Comparison of ENCODE assay signal across 9 cellular contexts in genomic region chr17:3794890-3795757, GRCh38. TPM values are rescaled to one million over a fixed set of nuclear protein-coding genes. Genes with fewer than 3 reads are reported as not detected.
DNase-seq lines count a peak whose midpoint lies in the region; ATAC-seq and TF ChIP-seq lines count a peak whose summit lies in the region.
"Had no signal": no experiment of that assay in that cellular context is flagged by ENCODE, and none has a peak within 500 bp of the region (broad histone marks: within the 10 kb centered on the region; RNA-seq: fewer than 3 reads in every experiment).

No MANE protein-coding gene starts in this region.

- no peak for TF ChIP-seq CTCF in smooth muscle cell (IDR thresholded peaks at IDR 0.05; ENCODE audit: borderline replicate concordance, insufficient read depth, poor library complexity, severe bottlenecking)

- no peak overlapping the region for H2AFZ ChIP-seq in smooth muscle cell (ENCODE audit: low read depth)

- DNase-seq in H7 (peak; percentile 70), smooth muscle cell (lab: John Stamatoyannopoulos, UW; ENCODE audit: unreplicated experiment) (no peak), HEK293T (ENCODE audit: extremely low spot score) (no peak), erythroblast (lab: John Stamatoyannopoulos, UW) (no peak)
- DNase-seq in activated CD4-positive, alpha-beta T cell treated with anti-CD3 and anti-CD28 coated beads, Interleukin-2, amount 50 U/mL, for 1 hour = peak; percentile 28
- DNase-seq in effector CD4-positive, alpha-beta T cell = peak; percentile 32
- DNase-seq: nucleus accumbens had no signal

- no peaks in the 10 kb centered on the region for H3K79me2 ChIP-seq in smooth muscle cell (ENCODE audit: low read depth)

- H3K27me3 ChIP-seq in H7 (ENCODE audit: control insufficient read depth, insufficient read depth, low read length) (no peaks in the 10 kb centered on the region), smooth muscle cell (ENCODE audit: low read depth) (no peaks in the 10 kb centered on the region)

- peak overlapping the region; percentile 70 for H3K4me2 ChIP-seq in smooth muscle cell

- ATAC-seq in GM18907 (IDR thresholded peaks at IDR 0.05; ENCODE audit: unreplicated experiment) (no peak), GM19035 (IDR thresholded peaks at IDR 0.05; ENCODE audit: unreplicated experiment) (no peak)

- H3K4me3 ChIP-seq in H7 (ENCODE audit: insufficient read depth, low read depth, low read length) (no peak overlapping the region), smooth muscle cell (no peak overlapping the region)

- peaks cover 22% of the 10 kb centered on the region for H3F3A ChIP-seq in smooth muscle cell (ENCODE audit: low read depth)

- POLR2A ChIA-PET in HEK293T (lab: Yijun Ruan, JAX) = no interaction called here

- 34% methylated on average over 19 of the region's 22 CpGs for WGBS in smooth muscle cell (ENCODE audit: low lambda C conversion rate)

- peak overlapping the region; percentile 96 for H3K9ac ChIP-seq in smooth muscle cell (ENCODE audit: low read depth)

- no peaks in the 10 kb centered on the region for H3K9me3 ChIP-seq in smooth muscle cell (replicated peaks; ENCODE audit: low read depth)

- peak overlapping the region; percentile 99 for H3K27ac ChIP-seq in smooth muscle cell (ENCODE audit: low read depth)

- TF ChIP-seq POLR2A in erythroblast (IDR thresholded peaks at IDR 0.05; ENCODE audit: low read length) = no peak

- peaks cover 12% of the 10 kb centered on the region for H3K4me1 ChIP-seq in smooth muscle cell (ENCODE audit: low read depth)

- CTCF ChIA-PET in HEK293T (lab: Yijun Ruan, JAX) = interaction anchor here (0.7 kb wide), 1 partner anchor 58 kb away, joined by 3 read pairs; no protein-coding TSS in a partner anchor

- H4K20me1 ChIP-seq in smooth muscle cell (ENCODE audit: low read depth) = no peaks in the 10 kb centered on the region

- H3K36me3 ChIP-seq in H7 (replicated peaks; ENCODE audit: control insufficient read depth, insufficient read depth, low read length) = no peaks in the 10 kb centered on the region; the same call in 1 of the 2 replicates
- no peaks in the 10 kb centered on the region for H3K36me3 ChIP-seq in smooth muscle cell (ENCODE audit: low read depth)

TF ChIP-seq in HEK293T, 16 proteins besides CTCF, POLR2A, EP300 and RAD21:
- no peak for TF ChIP-seq TARDBP (IDR thresholded peaks at IDR 0.05)
- TF ChIP-seq SP1 (IDR thresholded peaks at IDR 0.05) = no peak
- TF ChIP-seq FOXM1 (IDR thresholded peaks at IDR 0.05; ENCODE audit: borderline replicate concordance) = no peak
TF ChIP-seq in HEK293T: peak in this region for 0.

RNA-seq across cellular contexts. Expression of gene ITGAE, which starts 5.9 kb away (rescaled TPM):
- 28.8 and 34.7 TPM in 2 replicates for total RNA-seq in H7 (2014; rRNA removed; shearing (Covaris generic))
- total RNA-seq in smooth muscle cell = 43.8 and 51.2 TPM in 2 replicates
- 61.4 and 66.7 TPM in 2 replicates for polyA plus RNA-seq in smooth muscle cell

RNA-seq across cellular contexts. Expression of gene NCBP3, which starts 50.9 kb away (rescaled TPM):
- total RNA-seq in H7 (2014; rRNA removed; shearing (Covaris generic)) = 17.5 and 28.0 TPM in 2 replicates
- 28.3 and 30.0 TPM in 2 replicates for total RNA-seq in smooth muscle cell
- 30.7 and 32.4 TPM in 2 replicates for polyA plus RNA-seq in smooth muscle cell

Comparison
In these comparisons a context has a peak if more than half of its experiments do, and no peak if none do; other contexts are left out.
1. DNase-seq: peak in H7 (single experiment), activated CD4-positive, alpha-beta T cell treated with anti-CD3 and anti-CD28 coated beads, Interleukin-2, amount 50 U/mL, for 1 hour (single experiment) and effector CD4-positive, alpha-beta T cell (single experiment); none in smooth muscle cell (single experiment), HEK293T (single experiment) and erythroblast (0 of 2).